14 cellular contexts compared by ENCODE assay signal in genomic region chr13:33352023-33352422, GRCh38.
DNase-seq lines count a peak whose midpoint lies in the region; ATAC-seq and TF ChIP-seq lines count a peak whose summit lies in the region.
"Had no signal": no experiment of that assay in that cellular context is flagged by ENCODE, and none has a peak within 500 bp of the region (broad histone marks: within the 10 kb centered on the region; RNA-seq: fewer than 3 reads in every experiment).

No MANE protein-coding gene starts in this region.

- H3K27ac ChIP-seq in A673 (ENCODE audit: low read depth, low read length, poor library complexity, severe bottlenecking), result no peak overlapping the region
- H3K27ac ChIP-seq: cardiac muscle cell had no signal

- no TSS peak for BruUV-seq in A673 (replicated peaks; lab: Mats Ljungman, UMichigan)

- ATAC-seq in left colon (peak; percentile 48), HG02588 (IDR thresholded peaks at IDR 0.05; ENCODE audit: unreplicated experiment) (no peak), GM19467 (IDR thresholded peaks at IDR 0.05; ENCODE audit: unreplicated experiment) (no peak), HG03378 (IDR thresholded peaks at IDR 0.05; ENCODE audit: unreplicated experiment) (no peak)
- ATAC-seq: naive thymus-derived CD4-positive, alpha-beta T cell had no signal

- POLR2A ChIA-PET in A673 (lab: Charles Lee; ENCODE audit: low non-redundant PET), result no interaction called here

- H3K36me3 ChIP-seq in A673 (ENCODE audit: insufficient read depth, low read length, poor library complexity, severe bottlenecking), result no peaks in the 10 kb centered on the region
- H3K36me3 ChIP-seq: cardiac muscle cell had no signal

- peaks cover 24% of the 10 kb centered on the region for H3K4me1 ChIP-seq in A673 (ENCODE audit: insufficient read depth, low read length, poor library complexity, severe bottlenecking)

- no peak overlapping the region for H3K4me3 ChIP-seq in A673 (ENCODE audit: low read depth, low read length, poor library complexity, severe bottlenecking)
- H3K4me3 ChIP-seq: cardiac muscle cell had no signal

- no peaks in the 10 kb centered on the region for H3K27me3 ChIP-seq in A673 (replicated peaks; ENCODE audit: insufficient read depth, low read depth, low read length, poor library complexity)

- H3K9me3 ChIP-seq in A673 (ENCODE audit: low read depth, low read length, poor library complexity, severe bottlenecking), result no peaks in the 10 kb centered on the region

- CTCF ChIA-PET in A673 (lab: Charles Lee), result interaction anchor here (0.6 kb wide), 1 partner anchor 187 kb away, joined by 3 read pairs; no protein-coding TSS in a partner anchor

- intact Hi-C loops in A673 (cut with micrococcal nuclease; ENCODE audit: unreplicated experiment) (no loop called here), left colon (cut with DNase I, micrococcal nuclease) (no loop called here)

- DNase-seq in A673 (ENCODE audit: low spot score) (peak; percentile 62), D341Med (ENCODE audit: low spot score) (peak; percentile 42), NCI-H446 treated with DMSO at 0.1 percent for 48 hours (lab: John Stamatoyannopoulos, UW) (peak; percentile 56), left colon (no peak), GM10266 (ENCODE audit: extremely low spot score) (no peak)
- DNase-seq: activated CD4-positive, alpha-beta T cell treated with anti-CD3 and anti-CD28 coated beads, Interleukin-2, amount 50 U/mL, for 4 hours; activated T-cell treated with anti-CD3 and anti-CD28 coated beads, Interleukin-2, amount 50 U/mL, for 24 hours; DND-41; effector CD4-positive, alpha-beta T cell; naive thymus-derived CD4-positive, alpha-beta T cell had no signal

- TF ChIP-seq CTCF in A673 (conservative IDR thresholded peaks at IDR 0.05; ENCODE audit: low read depth, low read length) (no peak), GM10266 (IDR thresholded peaks at IDR 0.05; ENCODE audit: control insufficient read depth, insufficient read depth, low read depth, missing control alignments) (no peak)

Comparison
In these comparisons a context has a peak if more than half of its experiments do, and no peak if none do; other contexts are left out.
1. DNase-seq: peak in A673 (single experiment), D341Med (single experiment) and NCI-H446 treated with DMSO at 0.1 percent for 48 hours (single experiment); none in left colon (0 of 2) and GM10266 (single experiment).